13 cellular contexts compared by ENCODE assay signal in genomic region chr20:23334111-23334510, GRCh38.
"Had no signal": no experiment of that assay in that cellular context is flagged by ENCODE, and none has a peak within 500 bp of the region (broad histone marks: within the 10 kb centered on the region; RNA-seq: fewer than 3 reads in every experiment).

No MANE protein-coding gene starts in this region.

- DNase-seq: activated CD4-positive, alpha-beta T cell treated with anti-CD3 and anti-CD28 coated beads, Interleukin-2, amount 50 U/mL, for 1 hour; activated effector memory CD4-positive, alpha-beta T cell treated with Interleukin-2 at 50 U/mL for 16 hours; retina; spleen; stimulated activated CD4-positive, alpha-beta T cell treated with anti-CD3 and anti-CD28 coated beads, Interleukin-1b, Interleukin-23, amount 100 ng/mL, for 48 hours; stimulated activated naive CD4-positive, alpha-beta T cell treated with Interleukin-2 at 50 U/mL for 16 hours; testis had no signal

- FAIRE-seq: endometrium, TTC549 had no signal

- H3K27ac ChIP-seq: neutrophil, spleen, testis had no signal

- H3K9me3 ChIP-seq: neutrophil, spleen, testis had no signal

- H3K36me3 ChIP-seq: neutrophil, spleen had no signal

- H3K4me1 ChIP-seq: spleen had no signal

- H3K4me3 ChIP-seq: spleen, testis had no signal

- H3K27me3 ChIP-seq: neutrophil, spleen, testis had no signal

- ATAC-seq: activated naive CD4-positive, alpha-beta T cell treated with anti-CD3 and anti-CD28 coated beads, Interleukin-2, amount 50 U/mL, for 72 hours; esophagus mucosa; naive thymus-derived CD8-positive, alpha-beta T cell had no signal
